ENCODE assay signal across 17 cellular contexts in genomic region chr22:44261164-44261860, GRCh38. TPM values are rescaled to one million over a fixed set of nuclear protein-coding genes. Genes with fewer than 3 reads are reported as not detected.
"Had no signal": no experiment of that assay in that cellular context is flagged by ENCODE, and none has a peak within 500 bp of the region (broad histone marks: within the 10 kb centered on the region; RNA-seq: fewer than 3 reads in every experiment).

No MANE protein-coding gene starts in this region.

- H3K9me3 ChIP-seq: gastrocnemius medialis, tibial artery had no signal

- H3K4me1 Mint-ChIP-seq: nephron had no signal

- H3K27ac ChIP-seq: brain microvascular endothelial cell, dorsolateral prefrontal cortex, gastrocnemius medialis, heart right ventricle, parathyroid adenoma, skin epidermis, tibial artery had no signal

- H3K27ac Mint-ChIP-seq: activated CD4-positive, alpha-beta memory T cell treated with anti-CD3 and anti-CD28 coated beads for 36 hours; activated naive CD4-positive, alpha-beta T cell treated with anti-CD3 and anti-CD28 coated beads, Interleukin-2, amount 50 U/mL, for 24 hours; activated T-helper 1 cell treated with anti-CD3 and anti-CD28 coated beads, Interleukin-12 subunit alpha, Interleukin-12 subunit beta, Interleukin-2, Interleukin-4 antibody, amounts not matched to agents 30 ng/mL and 10 ng/mL and 1 ng/mL, durations not matched to agents 14 hours and 24 hours and 36 hours had no signal

- H3K9me3 Mint-ChIP-seq: activated CD4-positive, alpha-beta memory T cell treated with anti-CD3 and anti-CD28 coated beads for 36 hours; activated naive CD4-positive, alpha-beta T cell treated with anti-CD3 and anti-CD28 coated beads, Interleukin-2, amount 50 U/mL, for 24 hours; activated T-helper 1 cell treated with anti-CD3 and anti-CD28 coated beads, Interleukin-12 subunit alpha, Interleukin-12 subunit beta, Interleukin-2, Interleukin-4 antibody, amounts not matched to agents 30 ng/mL and 10 ng/mL and 1 ng/mL, durations not matched to agents 14 hours and 24 hours and 36 hours had no signal

- H3K36me3 ChIP-seq: brain microvascular endothelial cell, gastrocnemius medialis, heart right ventricle, tibial artery had no signal

- ATAC-seq: gastrocnemius medialis had no signal

- H3K27me3 Mint-ChIP-seq: activated naive CD4-positive, alpha-beta T cell treated with anti-CD3 and anti-CD28 coated beads, Interleukin-2, amount 50 U/mL, for 24 hours had no signal

- H3K4me1 ChIP-seq: gastrocnemius medialis, parathyroid adenoma, tibial artery had no signal

- H3K4me3 ChIP-seq: dorsolateral prefrontal cortex, gastrocnemius medialis, heart right ventricle, skin epidermis, tibial artery had no signal

- DNase-seq: activated CD4-positive, alpha-beta memory T cell treated with anti-CD3 and anti-CD28 coated beads for 36 hours; activated CD4-positive, alpha-beta T cell treated with anti-CD3 and anti-CD28 coated beads for 1 hour; amygdala; brain microvascular endothelial cell; gastrocnemius medialis; heart right ventricle; SIG-M5 had no signal

- H3K36me3 Mint-ChIP-seq: activated CD4-positive, alpha-beta memory T cell treated with anti-CD3 and anti-CD28 coated beads for 36 hours; activated naive CD4-positive, alpha-beta T cell treated with anti-CD3 and anti-CD28 coated beads, Interleukin-2, amount 50 U/mL, for 24 hours had no signal

- H3K4me3 Mint-ChIP-seq: activated CD4-positive, alpha-beta memory T cell treated with anti-CD3 and anti-CD28 coated beads for 36 hours; activated naive CD4-positive, alpha-beta T cell treated with anti-CD3 and anti-CD28 coated beads, Interleukin-2, amount 50 U/mL, for 24 hours; activated T-helper 1 cell treated with anti-CD3 and anti-CD28 coated beads, Interleukin-12 subunit alpha, Interleukin-12 subunit beta, Interleukin-2, Interleukin-4 antibody, amounts not matched to agents 30 ng/mL and 10 ng/mL and 1 ng/mL, durations not matched to agents 14 hours and 24 hours and 36 hours; nephron had no signal

- FAIRE-seq: endothelial cell of umbilical vein, islet of Langerhans had no signal

RNA-seq across cellular contexts. Expression of gene SHISAL1, which starts 51.4 kb away (rescaled TPM):
- total RNA-seq: activated CD4-positive, alpha-beta memory T cell treated with anti-CD3 and anti-CD28 coated beads for 36 hours; activated T-helper 1 cell treated with anti-CD3 and anti-CD28 coated beads, Interleukin-12 subunit alpha, Interleukin-12 subunit beta, Interleukin-2, Interleukin-4 antibody, amounts not matched to agents 30 ng/mL and 10 ng/mL and 1 ng/mL, durations not matched to agents 14 hours and 24 hours and 36 hours; T-helper 2 cell treated with Interferon-gamma antibody and Interleukin-4, amounts not matched to agents 100 ng/mL and 5 ng/mL, for 36 hours had no signal
